8 cellular contexts compared by ENCODE assay signal in genomic region chr10:22988581-22989360, GRCh38.
DNase-seq lines count a peak whose midpoint lies in the region; ATAC-seq, FAIRE-seq and TF ChIP-seq lines count a peak whose summit lies in the region.

No MANE protein-coding gene starts in this region.

- H3K4me1 Mint-ChIP-seq in T-helper 2 cell treated with Interferon-gamma antibody and Interleukin-4, amounts not matched to agents 5 μg/mL and 100 μg/mL, for 36 hours (ENCODE audit: low read depth): peaks cover 15% of the 10 kb centered on the region
- H3K4me1 Mint-ChIP-seq in astrocyte (ENCODE audit: low read depth, unreplicated experiment): no peaks in the 10 kb centered on the region

- H3K36me3 ChIP-seq in BE2C (no peaks in the 10 kb centered on the region), astrocyte (ENCODE audit: insufficient read depth, low read length) (no peaks in the 10 kb centered on the region), skeletal muscle satellite cell (ENCODE audit: insufficient read depth, low read length) (no peaks in the 10 kb centered on the region)

- H4K20me1 ChIP-seq in astrocyte (ENCODE audit: insufficient read depth, low read length): no peaks in the 10 kb centered on the region

- H3K27me3 Mint-ChIP-seq in T-helper 2 cell treated with Interferon-gamma antibody and Interleukin-4, amounts not matched to agents 5 μg/mL and 100 μg/mL, for 36 hours (ENCODE audit: low read depth): peaks cover 24% of the 10 kb centered on the region
- peaks cover 13% of the 10 kb centered on the region for H3K27me3 Mint-ChIP-seq in astrocyte (ENCODE audit: low read depth, unreplicated experiment)

- H3K27ac ChIP-seq in astrocyte (ENCODE audit: low read depth, low read length): no peak overlapping the region

- H3K9me3 Mint-ChIP-seq in T-helper 2 cell treated with Interferon-gamma antibody and Interleukin-4, amounts not matched to agents 5 μg/mL and 100 μg/mL, for 36 hours: no peaks in the 10 kb centered on the region
- no peaks in the 10 kb centered on the region for H3K9me3 Mint-ChIP-seq in astrocyte (ENCODE audit: unreplicated experiment)

- H3K4me3 ChIP-seq in BE2C (ENCODE audit: low read depth, low read length) (peak overlapping the region; percentile 34), astrocyte (ENCODE audit: insufficient read depth, low read depth, low read length) (no peak overlapping the region), skeletal muscle satellite cell (ENCODE audit: low read length) (no peak overlapping the region)

- peak overlapping the region; percentile 35 for H3K4me2 ChIP-seq in astrocyte (ENCODE audit: low read length)
- peak overlapping the region; percentile 31 for H3K4me2 ChIP-seq in skeletal muscle satellite cell (ENCODE audit: low read length)

- FAIRE-seq in astrocyte (lab: Jason Lieb, UNC): peak; percentile 66

- ATAC-seq in GM21528 (IDR thresholded peaks at IDR 0.05; ENCODE audit: low FRiP score, unreplicated experiment) (peak; percentile 68), GM18858 (IDR thresholded peaks at IDR 0.05; ENCODE audit: unreplicated experiment) (no peak)

- no peaks in the 10 kb centered on the region for H3K36me3 Mint-ChIP-seq in T-helper 2 cell treated with Interferon-gamma antibody and Interleukin-4, amounts not matched to agents 5 μg/mL and 100 μg/mL, for 36 hours (ENCODE audit: low read depth)
- H3K36me3 Mint-ChIP-seq in astrocyte (ENCODE audit: low read depth, unreplicated experiment): no peaks in the 10 kb centered on the region

- TF ChIP-seq CTCF in BE2C (IDR thresholded peaks at IDR 0.05; ENCODE audit: low read depth, low read length) (peak; percentile 91), astrocyte (IDR thresholded peaks at IDR 0.05; ENCODE audit: insufficient read depth, low read depth, low read length) (peak; percentile 96)

- no peaks in the 10 kb centered on the region for H3K79me2 ChIP-seq in astrocyte (ENCODE audit: insufficient read depth, low read length)

- H3K9me3 ChIP-seq in BE2C: no peaks in the 10 kb centered on the region
- no peaks in the 10 kb centered on the region for H3K9me3 ChIP-seq in astrocyte (ENCODE audit: insufficient read depth, low read depth, low read length)
- no peaks in the 10 kb centered on the region for H3K9me3 ChIP-seq in skeletal muscle satellite cell (replicated peaks; ENCODE audit: low read length)

- DNase-seq in BE2C (peak; percentile 46), NCI-H1417 treated with DMSO at 0.1 percent for 48 hours (lab: John Stamatoyannopoulos, UW) (peak; percentile 8), astrocyte (ENCODE audit: low read depth) (peak; percentile 20), hepatic stellate cell (ENCODE audit: low spot score) (peak; percentile 41)
- peak; percentile 52 for DNase-seq in T-helper 2 cell treated with Interferon-gamma antibody and Interleukin-4, amounts not matched to agents 5 μg/mL and 100 μg/mL, for 36 hours (ENCODE audit: low spot score)

- H3K4me1 ChIP-seq in BE2C (peaks cover 16% of the 10 kb centered on the region), astrocyte (ENCODE audit: insufficient read depth, low read length) (no peaks in the 10 kb centered on the region), skeletal muscle satellite cell (ENCODE audit: control insufficient read depth, insufficient read depth, low read length) (no peaks in the 10 kb centered on the region)

- no peaks in the 10 kb centered on the region for H3K27me3 ChIP-seq in BE2C
- peaks cover 3% of the 10 kb centered on the region for H3K27me3 ChIP-seq in astrocyte (ENCODE audit: insufficient read depth, low read length)
- H3K27me3 ChIP-seq in skeletal muscle satellite cell (ENCODE audit: control insufficient read depth, insufficient read depth, low read length): peaks cover 29% of the 10 kb centered on the region

- H3K4me3 Mint-ChIP-seq in T-helper 2 cell treated with Interferon-gamma antibody and Interleukin-4, amounts not matched to agents 5 μg/mL and 100 μg/mL, for 36 hours: no peak overlapping the region
- no peak overlapping the region for H3K4me3 Mint-ChIP-seq in astrocyte (ENCODE audit: unreplicated experiment)

- H3K27ac Mint-ChIP-seq in T-helper 2 cell treated with Interferon-gamma antibody and Interleukin-4, amounts not matched to agents 5 μg/mL and 100 μg/mL, for 36 hours: no peak overlapping the region
- no peak overlapping the region for H3K27ac Mint-ChIP-seq in astrocyte (ENCODE audit: unreplicated experiment)

- H3K9ac ChIP-seq in astrocyte (ENCODE audit: low read length): no peak overlapping the region
- no peak overlapping the region for H3K9ac ChIP-seq in skeletal muscle satellite cell (ENCODE audit: low read depth, low read length)

- H2AFZ ChIP-seq in astrocyte (ENCODE audit: low read depth, low read length): no peak overlapping the region
